In genomic region chr19:8074501-8074900, GRCh38 we compare ENCODE assay signal across 2 cellular contexts.
TF ChIP-seq lines count a peak whose summit lies in the region.

No MANE protein-coding gene starts in this region.

TF ChIP-seq in HEK293, 187 proteins besides CTCF, POLR2A, EP300 and RAD21 (continued from another document and continues in another):
- no peak for TF ChIP-seq TCF7L2 (IDR thresholded peaks at IDR 0.05; ENCODE audit: borderline replicate concordance, low read depth, low read length)
- TF ChIP-seq PRDM1 (tag by site-specific recombination; IDR thresholded peaks at IDR 0.05) = no peak
- TF ChIP-seq ZBTB20 (tag by site-specific recombination; IDR thresholded peaks at IDR 0.05) = no peak
- no peak for TF ChIP-seq ZNF645 (tag by site-specific recombination; IDR thresholded peaks at IDR 0.05)
- TF ChIP-seq ZNF341 (tag by site-specific recombination; IDR thresholded peaks at IDR 0.05; ENCODE audit: low read depth) = no peak
- no peak for TF ChIP-seq ZNF391 (tag by site-specific recombination; IDR thresholded peaks at IDR 0.05; ENCODE audit: borderline replicate concordance, low read depth)
- TF ChIP-seq ZNF670 (tag by site-specific recombination; IDR thresholded peaks at IDR 0.05; ENCODE audit: low read depth) = no peak
- TF ChIP-seq ZNF513 (tag by site-specific recombination; IDR thresholded peaks at IDR 0.05) = no peak
- TF ChIP-seq ZNF23 (tag by site-specific recombination; IDR thresholded peaks at IDR 0.05; ENCODE audit: borderline replicate concordance) = peak; percentile 97
- no peak for TF ChIP-seq ZNF292 (tag by site-specific recombination; IDR thresholded peaks at IDR 0.05; ENCODE audit: borderline replicate concordance, low read depth)
- TF ChIP-seq SP3 (tag by site-specific recombination; IDR thresholded peaks at IDR 0.05) = no peak
- TF ChIP-seq SETDB1 (IDR thresholded peaks at IDR 0.05; ENCODE audit: insufficient read length, low read length) = peak; percentile 85
- no peak for TF ChIP-seq ZNF449 (tag by site-specific recombination; IDR thresholded peaks at IDR 0.05)
- no peak for TF ChIP-seq ZNF157 (tag by site-specific recombination; IDR thresholded peaks at IDR 0.05)
- TF ChIP-seq ZBTB17 (tag by site-specific recombination; IDR thresholded peaks at IDR 0.05) = peak; percentile 95
- TF ChIP-seq INSM2 (tag by site-specific recombination; IDR thresholded peaks at IDR 0.05) = no peak
- TF ChIP-seq ATF2 (tag by site-specific recombination; IDR thresholded peaks at IDR 0.05; ENCODE audit: low read depth) = no peak
- no peak for TF ChIP-seq GLI2 (tag by site-specific recombination; IDR thresholded peaks at IDR 0.05; ENCODE audit: borderline replicate concordance, low read depth)
- no peak for TF ChIP-seq ZNF843 (tag by site-specific recombination; IDR thresholded peaks at IDR 0.05)
- no peak for TF ChIP-seq ZNF24 (tag by site-specific recombination; IDR thresholded peaks at IDR 0.05)

TF ChIP-seq in GM12878, 131 proteins besides CTCF, POLR2A, EP300 and RAD21:
- TF ChIP-seq SUPT20H (IDR thresholded peaks at IDR 0.05; ENCODE audit: borderline replicate concordance, control insufficient read depth, low read depth, low read length) = no peak
- no peak for TF ChIP-seq POU2F2 (IDR thresholded peaks at IDR 0.05; ENCODE audit: borderline replicate concordance, low read depth, low read length)
- TF ChIP-seq SRF (IDR thresholded peaks at IDR 0.05; ENCODE audit: low read depth in 2 of 2, low read length in 2 of 2) = peak in 1 of 2 experiments; percentile 87; a peak in 1 of 4 replicates
- TF ChIP-seq ZNF207 (IDR thresholded peaks at IDR 0.05; ENCODE audit: borderline replicate concordance) = no peak
- TF ChIP-seq NR2C2 (IDR thresholded peaks at IDR 0.05; ENCODE audit: borderline replicate concordance, control insufficient read depth, insufficient read length, low read depth) = peak; percentile 64
- no peak for TF ChIP-seq SPI1 (IDR thresholded peaks at IDR 0.05; ENCODE audit: borderline replicate concordance, insufficient read depth, low read depth, low read length)
- peak; percentile 97 for TF ChIP-seq MLLT1 (IDR thresholded peaks at IDR 0.05)
- 0 out of 2 replicates have a peak, but pooled peaks have one; percentile 15 for TF ChIP-seq YY1 (IDR thresholded peaks at IDR 0.05; ENCODE audit: low read depth, low read length)
- no peak for TF ChIP-seq PKNOX1 (IDR thresholded peaks at IDR 0.05)
- no peak for TF ChIP-seq TBL1XR1 (IDR thresholded peaks at IDR 0.05; ENCODE audit: low read depth, low read length)
- TF ChIP-seq CUX1 (IDR thresholded peaks at IDR 0.05; ENCODE audit: insufficient replicate concordance, low read depth, low read length) = no peak
